In the genomic region with DNA sequence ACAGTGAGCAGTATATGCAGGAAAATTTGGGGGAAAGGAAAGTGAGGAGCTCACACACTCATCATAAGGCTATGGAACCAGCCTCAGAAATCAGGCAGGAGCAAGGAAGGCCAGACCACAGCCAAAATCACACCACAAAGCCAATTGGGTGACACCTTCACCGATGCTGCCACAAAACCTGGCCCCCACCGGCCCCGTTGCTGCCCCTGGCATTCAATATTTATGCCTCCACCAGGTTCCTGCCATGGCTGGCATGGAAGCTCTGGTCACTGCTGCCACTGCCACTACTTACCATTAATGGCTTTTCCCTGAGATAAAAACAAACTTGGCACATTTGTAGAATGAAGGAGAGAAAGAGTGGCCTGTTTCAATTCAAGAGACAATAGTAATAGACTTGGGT, we compare ENCODE assay signal across 17 cellular contexts. TPM values are rescaled to one million over a fixed set of nuclear protein-coding genes. Genes with fewer than 3 reads are reported as not detected.
DNase-seq lines count a peak whose midpoint lies in the region; ATAC-seq and TF ChIP-seq lines count a peak whose summit lies in the region.
"Had no signal": no experiment of that assay in that cellular context is flagged by ENCODE, and none has a peak within 500 bp of the region (broad histone marks: within the 10 kb centered on the region; RNA-seq: fewer than 3 reads in every experiment).

No MANE protein-coding gene starts in this region.

- no CpG with 5 or more reads among the region's 3 CpGs for WGBS in trophoblast cell (ENCODE audit: extremely low coverage, insufficient coverage, insufficient read length)
- WGBS in adrenal gland, 4 donors, result 89 to 96% (median 94%) methylated on average over 3 of the region's 3 CpGs
- WGBS in endodermal cell (ENCODE audit: insufficient coverage in 1 of 2, insufficient read length in 1 of 2), 2 experiments, result 95 to 100% methylated on average over 2 to 3 of the region's 3 CpGs

- H3K79me1 ChIP-seq in trophoblast cell (ENCODE audit: low read length), result no peaks in the 10 kb centered on the region

- no peak overlapping the region for H2BK5ac ChIP-seq in trophoblast cell (ENCODE audit: low read depth, low read length, poor library complexity)

- H2AFZ ChIP-seq in trophoblast cell (ENCODE audit: insufficient read depth, low read length, poor library complexity), result peak overlapping the region; percentile 30

- no peak overlapping the region for H3K4me3 Mint-ChIP-seq in T-helper 17 cell
- no peak overlapping the region for H3K4me3 Mint-ChIP-seq in type B pancreatic cell
- H3K4me3 Mint-ChIP-seq in endodermal cell, result no peak overlapping the region
- H3K4me3 Mint-ChIP-seq: B cell; CD4-positive, alpha-beta T cell; CD8-positive, alpha-beta T cell had no signal

- H3K36me3 ChIP-seq in trophoblast cell (ENCODE audit: control insufficient read depth in 1 of 2, insufficient read depth in 2 of 2, low read length in 2 of 2) (peaks cover 46 to 56% of the 10 kb centered on the region in 2 experiments), adrenal gland (replicated peaks in 1 of 2) (no peaks in the 10 kb centered on the region), endodermal cell (ENCODE audit: control insufficient read depth, insufficient read depth, low read length) (peaks cover 13% of the 10 kb centered on the region)

- H2AK5ac ChIP-seq in trophoblast cell (ENCODE audit: low read length), result no peak overlapping the region

- H3K9ac ChIP-seq in trophoblast cell (ENCODE audit: low read length) (no peak overlapping the region), endodermal cell (ENCODE audit: extremely low read depth, low read length, poor library complexity, severe bottlenecking) (no peak overlapping the region)
- H3K9ac ChIP-seq: BLaER1 treated with 17β-estradiol and CSF1 and Interleukin-3, amounts not matched to agents 10 nM and 100 nM had no signal

- H3K79me2 ChIP-seq in trophoblast cell (ENCODE audit: control insufficient read depth, insufficient read depth, low read length, poor library complexity), result no peaks in the 10 kb centered on the region

- H3K18ac ChIP-seq in trophoblast cell (ENCODE audit: low read length), result no peak overlapping the region

- H3K27ac ChIP-seq in trophoblast cell (ENCODE audit: low read depth, low read length) (no peak overlapping the region), adrenal gland (no peak overlapping the region), endodermal cell (ENCODE audit: low read depth, low read length) (no peak overlapping the region)
- H3K27ac ChIP-seq: 22Rv1; A549; BLaER1 treated with 17β-estradiol and CSF1 and Interleukin-3, amounts not matched to agents 10 nM and 100 nM; C4-2B had no signal

- H3K27me3 Mint-ChIP-seq in T-helper 17 cell (no peaks in the 10 kb centered on the region), type B pancreatic cell (no peaks in the 10 kb centered on the region), endodermal cell (ENCODE audit: insufficient read depth) (no peaks in the 10 kb centered on the region)
- H3K27me3 Mint-ChIP-seq: B cell; CD4-positive, alpha-beta T cell had no signal

- H2BK12ac ChIP-seq in trophoblast cell (ENCODE audit: low read length), result no peak overlapping the region

- no peak overlapping the region for H4K12ac ChIP-seq in trophoblast cell (ENCODE audit: low read depth, low read length)

- no peak overlapping the region for H3K4me2 ChIP-seq in trophoblast cell (ENCODE audit: low read length)
- H3K4me2 ChIP-seq: A549; BLaER1 treated with 17β-estradiol and CSF1 and Interleukin-3, amounts not matched to agents 10 nM and 100 nM had no signal

- H3K4me3 ChIP-seq in trophoblast cell (ENCODE audit: low read depth, low read length) (no peak overlapping the region), adrenal gland (no peak overlapping the region), endodermal cell (ENCODE audit: low read length) (no peak overlapping the region)
- H3K4me3 ChIP-seq: A549; BLaER1 treated with 17β-estradiol and CSF1 and Interleukin-3, amounts not matched to agents 10 nM and 100 nM had no signal

- no peak overlapping the region for H4K91ac ChIP-seq in trophoblast cell (ENCODE audit: low read depth, low read length)

- H3K23ac ChIP-seq in trophoblast cell (ENCODE audit: low read length), result no peak overlapping the region

- no peak overlapping the region for H2BK120ac ChIP-seq in trophoblast cell (ENCODE audit: insufficient read depth, low read length, poor library complexity)

- no peak for ATAC-seq in T-helper 17 cell
- ATAC-seq: A549; CD8-positive, alpha-beta T cell had no signal

- H3K27me3 ChIP-seq in trophoblast cell (ENCODE audit: insufficient read depth, low read length), result no peaks in the 10 kb centered on the region
- H3K27me3 ChIP-seq in adrenal gland, result no peaks in the 10 kb centered on the region
- no peaks in the 10 kb centered on the region for H3K27me3 ChIP-seq in endodermal cell (ENCODE audit: control insufficient read depth, insufficient read depth, low read length, poor library complexity, severe bottlenecking)
- H3K27me3 ChIP-seq: BLaER1 treated with 17β-estradiol and CSF1 and Interleukin-3, amounts not matched to agents 10 nM and 100 nM had no signal

- no peak for TF ChIP-seq CTCF in type B pancreatic cell (conservative IDR thresholded peaks at IDR 0.05)
- no peak for TF ChIP-seq CTCF in adrenal gland (IDR thresholded peaks at IDR 0.05)
- no peak for TF ChIP-seq CTCF in endodermal cell (conservative IDR thresholded peaks at IDR 0.05)

- H3K4me1 Mint-ChIP-seq in T-helper 17 cell (no peaks in the 10 kb centered on the region), type B pancreatic cell (ENCODE audit: unreplicated experiment) (no peaks in the 10 kb centered on the region), endodermal cell (peaks cover 5% of the 10 kb centered on the region)
- H3K4me1 Mint-ChIP-seq: B cell had no signal

- no peak for TF ChIP-seq POLR2A in adrenal gland (IDR thresholded peaks at IDR 0.05)

- H3K4ac ChIP-seq in trophoblast cell (ENCODE audit: low read depth, low read length), result no peak overlapping the region

- intact Hi-C loops in adrenal gland (cut with DNase I), result no loop called here

- H3K9me3 Mint-ChIP-seq in type B pancreatic cell (no peaks in the 10 kb centered on the region), endodermal cell (no peaks in the 10 kb centered on the region)
- H3K9me3 Mint-ChIP-seq: CD4-positive, alpha-beta T cell had no signal

- H3K36me3 Mint-ChIP-seq in T-helper 17 cell (ENCODE audit: low read depth) (peaks cover 3% of the 10 kb centered on the region), type B pancreatic cell (peaks cover 26% of the 10 kb centered on the region), endodermal cell (ENCODE audit: low read depth) (peaks cover 42% of the 10 kb centered on the region)
- H3K36me3 Mint-ChIP-seq: CD8-positive, alpha-beta T cell had no signal

- H4K8ac ChIP-seq in trophoblast cell (ENCODE audit: low read depth, low read length), result no peak overlapping the region

- H3K27ac Mint-ChIP-seq in T-helper 17 cell, result peak overlapping the region; percentile 49
- peak overlapping the region; percentile 13 for H3K27ac Mint-ChIP-seq in type B pancreatic cell
- H3K27ac Mint-ChIP-seq in endodermal cell, result no peak overlapping the region
- H3K27ac Mint-ChIP-seq: B cell; CD4-positive, alpha-beta T cell; CD8-positive, alpha-beta T cell had no signal

- H3K9me3 ChIP-seq in T-helper 17 cell (ENCODE audit: control insufficient read depth, low read length, poor library complexity, severe bottlenecking) (no peaks in the 10 kb centered on the region), trophoblast cell (ENCODE audit: insufficient read depth, low read depth, low read length) (peaks cover 2% of the 10 kb centered on the region), adrenal gland (replicated peaks in 1 of 3) (no peaks in the 10 kb centered on the region), endodermal cell (ENCODE audit: control insufficient read depth, low read length) (no peaks in the 10 kb centered on the region)
- H3K9me3 ChIP-seq: Caco-2 had no signal

- no peak for DNase-seq in T-helper 17 cell
- no peak for DNase-seq in trophoblast cell
- DNase-seq in type B pancreatic cell (ENCODE audit: extremely low spot score, unreplicated experiment), result no peak
- DNase-seq in adrenal gland, result no peak
- DNase-seq in endodermal cell, result no peak
- DNase-seq: AML-193; Caco-2; Calu3; CD4-positive, alpha-beta T cell; CD8-positive, alpha-beta T cell; DMS79 treated with DMSO at 0.1 percent for 48 hours; GF-D8 had no signal

- peaks cover 0 to 2% of the 10 kb centered on the region in 2 experiments for H3K4me1 ChIP-seq in trophoblast cell (ENCODE audit: control insufficient read depth in 1 of 2, insufficient read depth in 2 of 2, low read length in 2 of 2)
- no peaks in the 10 kb centered on the region for H3K4me1 ChIP-seq in adrenal gland (replicated peaks in 1 of 2)
- H3K4me1 ChIP-seq in endodermal cell (ENCODE audit: control insufficient read depth, insufficient read depth, low read length), result no peaks in the 10 kb centered on the region
- H3K4me1 ChIP-seq: A549, Caco-2 had no signal

- no peak overlapping the region for H3K14ac ChIP-seq in trophoblast cell (ENCODE audit: low read length)

RNA-seq across cellular contexts. Expression of gene RARS1, which starts 28.7 kb away (rescaled TPM):
- total RNA-seq in T-helper 17 cell (10 to 100 TPM; 49.8 to 57.0 TPM), type B pancreatic cell (ENCODE audit: low replicate concordance) (102 and 110 TPM in 2 replicates), adrenal gland (10 to 100 TPM; 40.3 to 76.6 (median 64.4) TPM), endodermal cell (100 to 1,000 TPM in 1 of 2 donors, 10 to 100 TPM in 1; 98.9 to 109 TPM)
- polyA plus RNA-seq in trophoblast cell (2013), result 86.5 and 89.0 TPM in 2 replicates
- polyA plus RNA-seq in adrenal gland, result 10 to 100 TPM; 36.6 to 82.3 (median 38.0) TPM
- 80.6 TPM for polyA plus RNA-seq in endodermal cell (2013, experiment 1 of 2)
- 75.0 TPM for polyA plus RNA-seq in endodermal cell (2013, experiment 2 of 2)
